Comparison of ENCODE assay signal across 8 cellular contexts in the genomic region with DNA sequence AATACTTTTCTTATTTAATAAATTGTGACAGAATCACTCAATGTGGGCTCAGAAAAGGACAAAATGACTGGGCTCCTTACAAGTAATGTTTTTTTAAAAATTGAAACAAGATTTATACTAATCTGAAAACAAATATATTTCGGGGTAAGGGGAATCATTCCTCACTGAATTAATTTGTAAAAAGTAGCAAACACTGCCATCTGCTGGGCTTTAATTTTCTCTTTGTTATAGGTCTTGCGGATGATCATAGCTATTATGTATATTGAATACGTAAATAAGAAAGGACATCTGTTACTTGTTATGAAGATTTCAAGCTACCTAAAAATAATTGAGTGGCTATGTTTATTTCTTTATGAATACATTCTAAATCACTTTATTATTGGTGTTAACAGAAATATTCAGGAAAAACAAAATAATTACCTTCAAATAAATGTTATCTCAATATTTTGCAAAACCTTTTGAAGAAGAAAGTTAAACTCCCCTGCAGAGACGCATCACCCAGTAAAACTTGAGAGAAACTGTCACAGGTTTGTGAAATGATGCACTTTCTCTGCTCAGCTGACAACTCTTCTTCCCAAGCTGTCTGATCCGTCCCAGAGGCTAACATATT. TPM values are rescaled to one million over a fixed set of nuclear protein-coding genes. Genes with fewer than 3 reads are reported as not detected.
DNase-seq lines count a peak whose midpoint lies in the region; ATAC-seq and TF ChIP-seq lines count a peak whose summit lies in the region.

No MANE protein-coding gene starts in this region.

- no peak overlapping the region for H3K4me3 Mint-ChIP-seq in immature natural killer cell
- H3K4me3 Mint-ChIP-seq in stimulated activated naive B cell treated with anti-CD40 and anti-IgM and Interleukin-4, amounts not matched to agents 10 μg/mL and 1 μg/mL and 100 μg/mL, for 72 hours: no peak overlapping the region

- H3K4me1 Mint-ChIP-seq in immature natural killer cell: no peaks in the 10 kb centered on the region
- H3K4me1 Mint-ChIP-seq in stimulated activated naive B cell treated with anti-CD40 and anti-IgM and Interleukin-4, amounts not matched to agents 10 μg/mL and 1 μg/mL and 100 μg/mL, for 72 hours: peaks cover 1 to 3% of the 10 kb centered on the region in 2 donors

- ATAC-seq in stimulated activated naive B cell treated with anti-CD40 and anti-IgM and Interleukin-4, amounts not matched to agents 10 μg/mL and 1 μg/mL and 100 μg/mL, for 72 hours (replicated peaks): peak; percentile 64 to 69
- no peak for ATAC-seq in HG02571 (IDR thresholded peaks at IDR 0.05; ENCODE audit: unreplicated experiment)

- TF ChIP-seq CTCF in GM20000 (IDR thresholded peaks at IDR 0.05; ENCODE audit: extremely low read depth, missing control alignments): peak; percentile 12
- peak; percentile 35 for TF ChIP-seq CTCF in astrocyte of the spinal cord (IDR thresholded peaks at IDR 0.05; ENCODE audit: low read depth, low read length)

- peaks cover 2 to 5% (median 4%) of the 10 kb centered on the region in 3 donors for H3K27me3 Mint-ChIP-seq in immature natural killer cell (ENCODE audit: low read depth in 3 of 3)
- H3K27me3 Mint-ChIP-seq in stimulated activated naive B cell treated with anti-CD40 and anti-IgM and Interleukin-4, amounts not matched to agents 10 μg/mL and 1 μg/mL and 100 μg/mL, for 72 hours: peaks cover 0 to 4% of the 10 kb centered on the region in 2 donors

- H3K9me3 Mint-ChIP-seq in immature natural killer cell: no peaks in the 10 kb centered on the region
- no peaks in the 10 kb centered on the region for H3K9me3 Mint-ChIP-seq in stimulated activated naive B cell treated with anti-CD40 and anti-IgM and Interleukin-4, amounts not matched to agents 10 μg/mL and 1 μg/mL and 100 μg/mL, for 72 hours

- H3K36me3 Mint-ChIP-seq in immature natural killer cell: no peaks in the 10 kb centered on the region
- no peaks in the 10 kb centered on the region for H3K36me3 Mint-ChIP-seq in stimulated activated naive B cell treated with anti-CD40 and anti-IgM and Interleukin-4, amounts not matched to agents 10 μg/mL and 1 μg/mL and 100 μg/mL, for 72 hours

- DNase-seq in Ammon's horn (ENCODE audit: low spot score) (peak; percentile 63), GM20000 (ENCODE audit: low spot score) (peak; percentile 42), NCI-H345 treated with DMSO at 0.1 percent for 48 hours (lab: John Stamatoyannopoulos, UW; ENCODE audit: unreplicated experiment) (peak; percentile 30), astrocyte of the spinal cord (ENCODE audit: low read depth, low spot score) (peak; percentile 88), immature natural killer cell (peak; percentile 16 to 30 (median 17))
- no peak for DNase-seq in stimulated activated naive B cell treated with anti-CD40 and anti-IgM and Interleukin-4, amounts not matched to agents 10 μg/mL and 1 μg/mL and 100 μg/mL, for 72 hours
- DNase-seq in activated CD4-positive, CD25-positive, alpha-beta regulatory T cell (lab: John Stamatoyannopoulos, UW): no peak

- H3K4me3 ChIP-seq in astrocyte of the spinal cord (ENCODE audit: low read depth, low read length): peak overlapping the region; percentile 27

- H3K27ac Mint-ChIP-seq in immature natural killer cell: no peak overlapping the region
- H3K27ac Mint-ChIP-seq in stimulated activated naive B cell treated with anti-CD40 and anti-IgM and Interleukin-4, amounts not matched to agents 10 μg/mL and 1 μg/mL and 100 μg/mL, for 72 hours: no peak overlapping the region

- in situ Hi-C loops in astrocyte of the spinal cord (cut with HindIII; ENCODE audit: low sequenced_read_pairs): no loop called here

RNA-seq across cellular contexts. Expression of a gene that starts 17.8 kb away (rescaled TPM):
- polyA plus RNA-seq in immature natural killer cell: not detected

Comparison
In these comparisons a context has a peak if more than half of its experiments do, and no peak if none do; other contexts are left out.
1. DNase-seq: peak in Ammon's horn (single experiment), GM20000 (single experiment), NCI-H345 treated with DMSO at 0.1 percent for 48 hours (single experiment), astrocyte of the spinal cord (single experiment) and immature natural killer cell (3 of 3); none in stimulated activated naive B cell treated with anti-CD40 and anti-IgM and Interleukin-4, amounts not matched to agents 10 μg/mL and 1 μg/mL and 100 μg/mL, for 72 hours (single experiment) and activated CD4-positive, CD25-positive, alpha-beta regulatory T cell (0 of 4).